Comparison of ENCODE assay signal across 8 cellular contexts in genomic region chr1:21669287-21670058, GRCh38. TPM values are rescaled to one million over a fixed set of nuclear protein-coding genes. Genes with fewer than 3 reads are reported as not detected.
DNase-seq lines count a peak whose midpoint lies in the region; ATAC-seq and TF ChIP-seq lines count a peak whose summit lies in the region.

RAP1GAP (minus strand) TSS chr1:21669357; CDS start chr1:21620032, 49,325 bp downstream.

- H4K20me1 ChIP-seq in neural cell (ENCODE audit: insufficient read depth): no peaks in the 10 kb centered on the region

- CTCF ChIA-PET in CD4-positive, alpha-beta T cell (lab: Charles Lee): no interaction called here

- peak within 1 kb of the TSS; percentile 65 for H3K4me2 ChIP-seq in neural cell (ENCODE audit: low read length)

- POLR2A ChIA-PET in CD4-positive, alpha-beta T cell (lab: Charles Lee): interaction anchor here (0.6 to 1.3 kb wide), 3 partner anchors 17 to 113 kb away, joined by 3 to 5 read pairs (median 3); partner anchors contain the start of gene USP48

- no peaks in the 10 kb centered on the region for H3K9me3 Mint-ChIP-seq in CD4-positive, alpha-beta T cell
- H3K9me3 Mint-ChIP-seq in IgD-negative memory B cell: no peaks in the 10 kb centered on the region

- H3K9me3 ChIP-seq in CD4-positive, alpha-beta T cell (ENCODE audit: control insufficient read depth, low read length): no peaks in the 10 kb centered on the region
- H3K9me3 ChIP-seq in esophagus muscularis mucosa: no peaks in the 10 kb centered on the region
- no peaks in the 10 kb centered on the region for H3K9me3 ChIP-seq in neural cell (ENCODE audit: low read length)

- H3K4me3 Mint-ChIP-seq in CD4-positive, alpha-beta T cell: peak within 1 kb of the TSS; percentile 54
- peak within 1 kb of the TSS; percentile 38 to 65 (median 55) for H3K4me3 Mint-ChIP-seq in IgD-negative memory B cell

- TF ChIP-seq RAD21 in neural cell (conservative IDR thresholded peaks at IDR 0.05): no peak

- H3K79me2 ChIP-seq in neural cell (replicated peaks; ENCODE audit: insufficient read depth, low read length): no peaks in the 10 kb centered on the region

- peaks cover 46 to 54% (median 48%) of the 10 kb centered on the region in 4 donors for H3K4me1 ChIP-seq in esophagus muscularis mucosa

- H3K27me3 ChIP-seq in CD4-positive, alpha-beta T cell (ENCODE audit: control insufficient read depth, insufficient read depth, low read length): peaks cover 40% of the 10 kb centered on the region
- H3K27me3 ChIP-seq in esophagus muscularis mucosa (peaks cover 9 to 57% (median 31%) of the 10 kb centered on the region in 4 donors), neural cell (ENCODE audit: insufficient read depth, low read depth, low read length) (peaks cover 22% of the 10 kb centered on the region)

- intact Hi-C loops in CD4-positive, alpha-beta T cell (cut with DNase I, micrococcal nuclease): no loop called here
- intact Hi-C loops in esophagus muscularis mucosa (cut with DNase I): no loop called here

- peak within 1 kb of the TSS; percentile 45 to 53 (median 48) for H3K4me3 ChIP-seq in esophagus muscularis mucosa
- peak within 1 kb of the TSS; percentile 80 for H3K4me3 ChIP-seq in neural cell (ENCODE audit: low read length)

- peak in 2 of 10 experiments; percentile 22 to 37 for DNase-seq in CD4-positive, alpha-beta T cell
- peak; percentile 25 to 39 for DNase-seq in activated CD4-positive, alpha-beta T cell treated with anti-CD3 and anti-CD28 coated beads, Interleukin-2, amount 50 U/mL, for 48 hours
- DNase-seq in esophagus muscularis mucosa (ENCODE audit: extremely low spot score) (no peak), activated gamma-delta T cell treated with Interleukin-2 at 50 U/mL for 16 hours (no peak)

- no peak within 1 kb of the TSS for H3K27ac Mint-ChIP-seq in CD4-positive, alpha-beta T cell
- no peak within 1 kb of the TSS for H3K27ac Mint-ChIP-seq in IgD-negative memory B cell

- H3K27me3 Mint-ChIP-seq in CD4-positive, alpha-beta T cell: peaks cover 35% of the 10 kb centered on the region
- peaks cover 35% of the 10 kb centered on the region for H3K27me3 Mint-ChIP-seq in IgD-negative memory B cell

- TF ChIP-seq EP300 in esophagus muscularis mucosa (IDR thresholded peaks at IDR 0.05) (no peak), neural cell (conservative IDR thresholded peaks at IDR 0.05; ENCODE audit: poor library complexity, severe bottlenecking) (no peak)

- H3K9me2 ChIP-seq in neural cell (ENCODE audit: insufficient read depth, low read length): no peaks in the 10 kb centered on the region

- no peak for TF ChIP-seq CTCF in CD4-positive, alpha-beta T cell (IDR thresholded peaks at IDR 0.05)
- TF ChIP-seq CTCF in esophagus muscularis mucosa (IDR thresholded peaks at IDR 0.05) (no peak), neural cell (IDR thresholded peaks at IDR 0.05; ENCODE audit: poor library complexity, severe bottlenecking) (no peak)

- no peaks in the 10 kb centered on the region for H3K4me1 Mint-ChIP-seq in CD4-positive, alpha-beta T cell (ENCODE audit: low read depth)
- peaks cover 2 to 6% (median 2%) of the 10 kb centered on the region in 3 donors for H3K4me1 Mint-ChIP-seq in IgD-negative memory B cell

- WGBS in esophagus muscularis mucosa: 4% methylated on average over 8 of the region's 61 CpGs

- no peak within 1 kb of the TSS for H2AFZ ChIP-seq in neural cell (ENCODE audit: low read depth, low read length)

- H3K36me3 ChIP-seq in esophagus muscularis mucosa (no peaks in the 10 kb centered on the region), neural cell (ENCODE audit: insufficient read depth, low read length) (no peaks in the 10 kb centered on the region)

- no peak for TF ChIP-seq POLR2A in esophagus muscularis mucosa (IDR thresholded peaks at IDR 0.05; ENCODE audit: low read depth)

- ATAC-seq in CD4-positive, alpha-beta T cell (ENCODE audit: poor library complexity): peak; percentile 81
- ATAC-seq in HG03378 (IDR thresholded peaks at IDR 0.05; ENCODE audit: unreplicated experiment): no peak
- ATAC-seq in HG03432 (IDR thresholded peaks at IDR 0.05; ENCODE audit: unreplicated experiment): no peak

- no peaks in the 10 kb centered on the region for H3K36me3 Mint-ChIP-seq in CD4-positive, alpha-beta T cell (ENCODE audit: low read depth)
- no peaks in the 10 kb centered on the region for H3K36me3 Mint-ChIP-seq in IgD-negative memory B cell

- peak within 1 kb of the TSS; percentile 68 for H3K9ac ChIP-seq in neural cell (ENCODE audit: low read length)

- H3F3A ChIP-seq in neural cell (ENCODE audit: insufficient read depth, low read length, poor library complexity, severe bottlenecking): no peaks in the 10 kb centered on the region

- H3K27ac ChIP-seq in CD4-positive, alpha-beta T cell (ENCODE audit: low read depth, low read length): no peak within 1 kb of the TSS
- H3K27ac ChIP-seq in esophagus muscularis mucosa (replicated peaks in 1 of 4) (no peak within 1 kb of the TSS), neural cell (ENCODE audit: low read length) (no peak within 1 kb of the TSS)

TF ChIP-seq in neural cell, 6 proteins besides CTCF, POLR2A, EP300 and RAD21:
- TF ChIP-seq EZH2 (IDR thresholded peaks at IDR 0.05; ENCODE audit: borderline replicate concordance, insufficient read depth, low read length, poor library complexity, severe bottlenecking) (no peak), SMC3 (conservative IDR thresholded peaks at IDR 0.05; ENCODE audit: poor library complexity) (no peak), TAF1 (IDR thresholded peaks at IDR 0.05; ENCODE audit: low read depth) (no peak), REST (IDR thresholded peaks at IDR 0.05; ENCODE audit: borderline replicate concordance) (no peak), MXI1 (conservative IDR thresholded peaks at IDR 0.05; ENCODE audit: poor library complexity, severe bottlenecking) (no peak), POLR2AphosphoS5 (IDR thresholded peaks at IDR 0.05) (no peak)
TF ChIP-seq in neural cell: peak in this region for 0.

RNA-seq across cellular contexts. Expression of gene RAP1GAP, which starts in this region (rescaled TPM):
- total RNA-seq in CD4-positive, alpha-beta T cell: under 1 TPM; 0.20 to 0.44 TPM
- polyA plus RNA-seq in IgD-negative memory B cell (not detected), neural cell (9.8 and 13.0 TPM in 2 replicates)
- total RNA-seq in esophagus muscularis mucosa: under 1 TPM; 0.33 to 0.83 (median 0.56) TPM
- polyA minus RNA-seq in neural cell: 11.7 and 11.8 TPM in 2 replicates

Comparison
In these comparisons a context has a peak if more than half of its experiments do, and no peak if none do; other contexts are left out.
1. RNA of gene RAP1GAP (polyA plus RNA-seq): 9.8 to 13.0 TPM in neural cell; not detected in IgD-negative memory B cell (single experiment); every median in the first group is over 10 times any median in the second.
2. Peak in ATAC-seq in CD4-positive, alpha-beta T cell; RNA of the gene not detected or under 1 TPM.
3. DNase-seq: peak in activated CD4-positive, alpha-beta T cell treated with anti-CD3 and anti-CD28 coated beads, Interleukin-2, amount 50 U/mL, for 48 hours (2 of 2); none in esophagus muscularis mucosa (single experiment) and activated gamma-delta T cell treated with Interleukin-2 at 50 U/mL for 16 hours (single experiment).